8 cellular contexts compared by ENCODE assay signal in genomic region chr11:128052912-128053641, GRCh38.
DNase-seq lines count a peak whose midpoint lies in the region; ATAC-seq and TF ChIP-seq lines count a peak whose summit lies in the region.

No MANE protein-coding gene starts in this region.

- no peak for TF ChIP-seq POLR2A in thyroid gland (IDR thresholded peaks at IDR 0.05)

- 63 to 75% methylated on average over 2 of the region's 2 CpGs for WGBS in thyroid gland, 2 donors
- 45% methylated on average over 2 of the region's 2 CpGs for WGBS in right cardiac atrium

- H3K27me3 Mint-ChIP-seq in CD4-positive, alpha-beta T cell = no peaks in the 10 kb centered on the region
- peaks cover 0 to 4% (median 0%) of the 10 kb centered on the region in 3 donors for H3K27me3 Mint-ChIP-seq in immature natural killer cell (ENCODE audit: low read depth in 3 of 3)

- peak overlapping the region; percentile 74 for H3K4me3 Mint-ChIP-seq in CD4-positive, alpha-beta T cell
- peak overlapping the region; percentile 61 to 88 (median 74) for H3K4me3 Mint-ChIP-seq in immature natural killer cell

- TF ChIP-seq CTCF in CD4-positive, alpha-beta T cell (IDR thresholded peaks at IDR 0.05) = no peak
- no peak for TF ChIP-seq CTCF in HEK293 (tag by site-specific recombination; IDR thresholded peaks at IDR 0.05)
- no peak for TF ChIP-seq CTCF in thyroid gland (IDR thresholded peaks at IDR 0.05)

- peak overlapping the region; percentile 74 for H3K27ac Mint-ChIP-seq in CD4-positive, alpha-beta T cell
- peak overlapping the region; percentile 58 to 93 (median 92) for H3K27ac Mint-ChIP-seq in immature natural killer cell

- no peak overlapping the region for H3K4me3 ChIP-seq in HEK293 (ENCODE audit: low read depth, low read length)
- H3K4me3 ChIP-seq in thyroid gland (replicated peaks in 1 of 3) = no peak overlapping the region
- no peak overlapping the region for H3K4me3 ChIP-seq in right cardiac atrium (ENCODE audit: low read length)

- intact Hi-C loops in CD4-positive, alpha-beta T cell (cut with DNase I, micrococcal nuclease) = no loop called here
- intact Hi-C loops in thyroid gland (cut with DNase I) (no loop called here), right cardiac atrium (cut with DNase I) (no loop called here)

- peaks cover 77% of the 10 kb centered on the region for H3K4me1 Mint-ChIP-seq in CD4-positive, alpha-beta T cell (ENCODE audit: low read depth)
- H3K4me1 Mint-ChIP-seq in immature natural killer cell = peaks cover 55 to 80% of the 10 kb centered on the region in 2 donors

- no peaks in the 10 kb centered on the region for H3K36me3 Mint-ChIP-seq in CD4-positive, alpha-beta T cell (ENCODE audit: low read depth)
- peaks cover 0 to 4% (median 3%) of the 10 kb centered on the region in 3 donors for H3K36me3 Mint-ChIP-seq in immature natural killer cell

- POLR2A ChIA-PET in CD4-positive, alpha-beta T cell (lab: Charles Lee) = interaction anchor here (0.8 to 8.0 kb wide), 8 partner anchors 9 to 673 kb away, joined by 3 to 83 read pairs (median 3); no protein-coding TSS in a partner anchor
- POLR2A ChIA-PET in HEK293 (lab: Yijun Ruan, JAX) (interaction anchor here (0.6 to 0.8 kb wide), 2 partner anchors 9 to 853 kb away, joined by 4 to 13 read pairs; no protein-coding TSS in a partner anchor), HEK293T (lab: Yijun Ruan, JAX) (no interaction called here)

- no peaks in the 10 kb centered on the region for H3K9me3 Mint-ChIP-seq in CD4-positive, alpha-beta T cell
- H3K9me3 Mint-ChIP-seq in immature natural killer cell = peaks cover 0 to 2% (median 0%) of the 10 kb centered on the region in 6 donors

- no peaks in the 10 kb centered on the region for H3K27me3 ChIP-seq in CD4-positive, alpha-beta T cell (ENCODE audit: control insufficient read depth, insufficient read depth, low read length)
- H3K27me3 ChIP-seq in thyroid gland (no peaks in the 10 kb centered on the region), right cardiac atrium (ENCODE audit: control insufficient read depth, insufficient read depth) (no peaks in the 10 kb centered on the region)

- no peak for DNase-seq in CD4-positive, alpha-beta T cell
- DNase-seq in SW480 (ENCODE audit: low spot score) (peak; percentile 16), immature natural killer cell (peak in 2 of 3 donors; percentile 35 to 41), amygdala (lab: John Stamatoyannopoulos, UW) (no peak), HEK293T (ENCODE audit: extremely low spot score) (no peak), thyroid gland (no peak), right cardiac atrium (no peak)

- ATAC-seq in CD4-positive, alpha-beta T cell (ENCODE audit: poor library complexity) = peak; percentile 77
- no peak for ATAC-seq in right cardiac atrium

- CTCF ChIA-PET in CD4-positive, alpha-beta T cell (lab: Charles Lee) = interaction anchor here (0.8 kb wide), 2 partner anchors 13 to 723 kb away, joined by 3 to 4 read pairs; no protein-coding TSS in a partner anchor
- CTCF ChIA-PET in HEK293 (lab: Yijun Ruan, JAX) = interaction anchor here (0.6 to 1.4 kb wide), 4 partner anchors 8 to 118 kb away, joined by 3 to 6 read pairs (median 4); no protein-coding TSS in a partner anchor
- CTCF ChIA-PET in HEK293T (lab: Yijun Ruan, JAX) = interaction anchor here (0.9 to 1.1 kb wide), 2 partner anchors 105 to 579 kb away, joined by 3 to 6 read pairs; no protein-coding TSS in a partner anchor

- H3K9me3 ChIP-seq in CD4-positive, alpha-beta T cell (ENCODE audit: control insufficient read depth, low read length) = no peaks in the 10 kb centered on the region
- H3K9me3 ChIP-seq in HEK293 (ENCODE audit: control insufficient read depth, insufficient read depth, low read depth, low read length) (no peaks in the 10 kb centered on the region), thyroid gland (no peaks in the 10 kb centered on the region), right cardiac atrium (ENCODE audit: control insufficient read depth, low read length) (no peaks in the 10 kb centered on the region)

- H3K4me1 ChIP-seq in HEK293 (ENCODE audit: control insufficient read depth, insufficient read depth, low read length) (peaks cover 11% of the 10 kb centered on the region), thyroid gland (peaks cover 0 to 4% of the 10 kb centered on the region in 2 donors), right cardiac atrium (ENCODE audit: control insufficient read depth, insufficient read depth, low read length) (no peaks in the 10 kb centered on the region)

- H3K36me3 ChIP-seq in HEK293 (ENCODE audit: control insufficient read depth in 2 of 2, insufficient read depth in 1 of 2, low read length in 2 of 2) = no peaks in the 10 kb centered on the region
- no peaks in the 10 kb centered on the region for H3K36me3 ChIP-seq in thyroid gland

- peak overlapping the region; percentile 61 for H3K27ac ChIP-seq in CD4-positive, alpha-beta T cell (ENCODE audit: low read depth, low read length)
- peak overlapping the region; percentile 82 for H3K27ac ChIP-seq in HEK293 (ENCODE audit: extremely low read depth, low read depth, low read length)
- no peak overlapping the region for H3K27ac ChIP-seq in thyroid gland
- H3K27ac ChIP-seq in right cardiac atrium (ENCODE audit: low read length) = no peak overlapping the region

TF ChIP-seq in HEK293, 187 proteins besides CTCF, POLR2A, EP300 and RAD21 (continues in another document):
- TF ChIP-seq ZNF629 (tag by site-specific recombination; IDR thresholded peaks at IDR 0.05) (peak; percentile 48; the same call in 1 of the 2 replicates), OSR2 (tag by site-specific recombination; IDR thresholded peaks at IDR 0.05) (peak; percentile 78), PATZ1 (tag by site-specific recombination; IDR thresholded peaks at IDR 0.05) (0 out of 2 replicates have a peak, but pooled peaks have one; percentile 23), ZNF513 (tag by site-specific recombination; IDR thresholded peaks at IDR 0.05) (peak; percentile 46)

TF ChIP-seq in HEK293T, 16 proteins besides CTCF, POLR2A, EP300 and RAD21:
- TF ChIP-seq BHLHE40 (IDR thresholded peaks at IDR 0.05; ENCODE audit: borderline replicate concordance) (no peak), SUZ12 (IDR thresholded peaks at IDR 0.05) (no peak), ELF4 (IDR thresholded peaks at IDR 0.05) (no peak), FOXK2 (IDR thresholded peaks at IDR 0.05) (no peak), ZNF384 (IDR thresholded peaks at IDR 0.05) (no peak), FOXM1 (IDR thresholded peaks at IDR 0.05; ENCODE audit: borderline replicate concordance) (no peak), ARNT (IDR thresholded peaks at IDR 0.05) (no peak), CTBP1 (IDR thresholded peaks at IDR 0.05; ENCODE audit: borderline replicate concordance) (no peak), TARDBP (IDR thresholded peaks at IDR 0.05) (no peak), L3MBTL2 (conservative IDR thresholded peaks at IDR 0.05) (no peak), PKNOX1 (IDR thresholded peaks at IDR 0.05) (no peak), HDGF (IDR thresholded peaks at IDR 0.05; ENCODE audit: borderline replicate concordance) (no peak), FOXA1 (IDR thresholded peaks at IDR 0.05) (no peak), NFRKB (IDR thresholded peaks at IDR 0.05) (no peak), LEF1 (IDR thresholded peaks at IDR 0.05; ENCODE audit: borderline replicate concordance) (no peak), SP1 (IDR thresholded peaks at IDR 0.05) (no peak)

Comparison
In these comparisons a context has a peak if more than half of its experiments do, and no peak if none do; other contexts are left out.
1. DNase-seq: peak in SW480 (single experiment) and immature natural killer cell (2 of 3); none in CD4-positive, alpha-beta T cell (0 of 10), amygdala (0 of 56), HEK293T (single experiment), thyroid gland (0 of 2) and right cardiac atrium (0 of 3).
2. H3K27ac ChIP-seq: peak in CD4-positive, alpha-beta T cell (single experiment) and HEK293 (single experiment); none in thyroid gland (0 of 3) and right cardiac atrium (single experiment).